ENCODE assay signal across 8 cellular contexts in genomic region chr11:36056160-36056751, GRCh38.
A peak's percentile ranks its signal among the peaks of the same experiment; 100 is the strongest.
DNase-seq lines count a peak whose midpoint lies in the region; ATAC-seq, FAIRE-seq and TF ChIP-seq lines count a peak whose summit lies in the region.

No MANE protein-coding gene starts in this region.

- no peak for TF ChIP-seq EP300 in HepG2 (IDR thresholded peaks at IDR 0.05; ENCODE audit: low read depth in 2 of 2, low read length in 2 of 2)
- no peak for TF ChIP-seq EP300 in HepG2 (CRISPR knock-in tag; IDR thresholded peaks at IDR 0.05; ENCODE audit: borderline replicate concordance)

- no peak overlapping the region for H3K27ac ChIP-seq in HepG2 (ENCODE audit: extremely low read length, insufficient read depth, low read length)

- 78% methylated on average over 5 of the region's 8 CpGs for WGBS in HepG2 (ENCODE audit: low lambda C conversion rate)

- POLR2A ChIA-PET in HepG2 (lab: Yijun Ruan, JAX) = no interaction called here

- H3K27ac Mint-ChIP-seq in activated T-helper 17 cell treated with anti-CD3 and anti-CD28 coated beads, Interleukin-2, amount 50 U/mL, for 72 hours = no peak overlapping the region

- H3K36me3 ChIP-seq in HepG2 (replicated peaks in 1 of 2; ENCODE audit: control insufficient read depth in 1 of 2, insufficient read depth in 2 of 2, low read length in 2 of 2) = no peaks in the 10 kb centered on the region

- no peak overlapping the region for H3K9ac ChIP-seq in HepG2 (ENCODE audit: insufficient read depth, low read depth, low read length)

- no peak overlapping the region for H3K4me2 ChIP-seq in HepG2 (ENCODE audit: low read depth, low read length)

- peak; percentile 65 for ATAC-seq in HepG2
- ATAC-seq in HG02642 (IDR thresholded peaks at IDR 0.05; ENCODE audit: poor library complexity, unreplicated experiment) = no peak
- ATAC-seq in activated T-helper 17 cell treated with anti-CD3 and anti-CD28 coated beads, Interleukin-2, amount 50 U/mL, for 72 hours (replicated peaks) = no peak
- ATAC-seq in HG03097 (IDR thresholded peaks at IDR 0.05; ENCODE audit: low FRiP score, unreplicated experiment) = no peak
- ATAC-seq in HG03108 (IDR thresholded peaks at IDR 0.05; ENCODE audit: unreplicated experiment) = no peak

- BruUV-seq in HepG2 (replicated peaks; lab: Mats Ljungman, UMichigan) = no TSS peak

- no peaks in the 10 kb centered on the region for H3K4me1 ChIP-seq in HepG2 (ENCODE audit: insufficient read depth, low read length)

- H3K9me3 Mint-ChIP-seq in activated T-helper 17 cell treated with anti-CD3 and anti-CD28 coated beads, Interleukin-2, amount 50 U/mL, for 72 hours = peaks cover 8% of the 10 kb centered on the region

- intact Hi-C loops in HepG2 (cut with micrococcal nuclease; ENCODE audit: unreplicated experiment) = loop anchor here (1.0 kb wide), 1 partner anchor 440 kb away; no protein-coding TSS in a partner anchor

- TF ChIP-seq CTCF in HepG2 (CRISPR knock-in tag; IDR thresholded peaks at IDR 0.05) = peak; percentile 61

- DNase-seq in COLO829 (ENCODE audit: low spot score) (peak; percentile 23), HT-29 (ENCODE audit: low spot score) (peak; percentile 39), amniotic epithelial cell (ENCODE audit: low read depth) (peak; percentile 53), HepG2 (ENCODE audit: low spot score) (no peak)

- H2AFZ ChIP-seq in HepG2 (ENCODE audit: low read length) = no peak overlapping the region

- no peak overlapping the region for H3K4me3 ChIP-seq in HepG2 (replicated peaks in 1 of 3; ENCODE audit: insufficient read depth in 1 of 3, low read depth in 2 of 3, low read length in 3 of 3)

- no peaks in the 10 kb centered on the region for H3K79me2 ChIP-seq in HepG2 (ENCODE audit: insufficient read depth, low read length)

- H3K27me3 ChIP-seq in HepG2 (ENCODE audit: control insufficient read depth in 1 of 2, insufficient read depth in 2 of 2, low read length in 2 of 2) = no peaks in the 10 kb centered on the region; a peak in 1 of 5 replicates

- TF ChIP-seq POLR2A in HepG2 (IDR thresholded peaks at IDR 0.05; ENCODE audit: insufficient read depth in 1 of 2, low read depth in 2 of 2, low read length in 2 of 2) = no peak

- in situ Hi-C loops in HepG2 (cut with HindIII; ENCODE audit: extremely low pct_ligation_motif_present, low pct_unique_long_range_greater_than_20kb) = no loop called here

- no peaks in the 10 kb centered on the region for H4K20me1 ChIP-seq in HepG2 (ENCODE audit: insufficient read depth, low read length)

- no peak for TF ChIP-seq RAD21 in HepG2 (CRISPR knock-in tag; IDR thresholded peaks at IDR 0.05)

- no peaks in the 10 kb centered on the region for H3K36me3 Mint-ChIP-seq in activated T-helper 17 cell treated with anti-CD3 and anti-CD28 coated beads, Interleukin-2, amount 50 U/mL, for 72 hours (ENCODE audit: low read depth)

- FAIRE-seq in HepG2 (lab: Jason Lieb, UNC) = no peak

- peaks cover 7% of the 10 kb centered on the region for H3K4me1 Mint-ChIP-seq in activated T-helper 17 cell treated with anti-CD3 and anti-CD28 coated beads, Interleukin-2, amount 50 U/mL, for 72 hours

- no peaks in the 10 kb centered on the region for H3K27me3 Mint-ChIP-seq in activated T-helper 17 cell treated with anti-CD3 and anti-CD28 coated beads, Interleukin-2, amount 50 U/mL, for 72 hours

- H3K4me3 Mint-ChIP-seq in activated T-helper 17 cell treated with anti-CD3 and anti-CD28 coated beads, Interleukin-2, amount 50 U/mL, for 72 hours = no peak overlapping the region

- CTCF ChIA-PET in HepG2 (lab: Yijun Ruan, JAX; ENCODE audit: low intra/inter-chr PET ratio, low total read pairs) = no interaction called here

- no peaks in the 10 kb centered on the region for H3K9me3 ChIP-seq in HepG2 (ENCODE audit: low read length)

TF ChIP-seq in HepG2, 621 proteins besides CTCF, POLR2A, EP300 and RAD21:
- TF ChIP-seq STAG1 (CRISPR knock-in tag; IDR thresholded peaks at IDR 0.05) = peak; percentile 48; the same call in 1 of the 2 replicates
- peak; percentile 35; the same call in 1 of the 2 replicates for TF ChIP-seq SMC3 (IDR thresholded peaks at IDR 0.05; ENCODE audit: low read length)
- TF ChIP-seq ZNF501 (CRISPR knock-in tag; IDR thresholded peaks at IDR 0.05) = no peak
